In the genomic region with DNA sequence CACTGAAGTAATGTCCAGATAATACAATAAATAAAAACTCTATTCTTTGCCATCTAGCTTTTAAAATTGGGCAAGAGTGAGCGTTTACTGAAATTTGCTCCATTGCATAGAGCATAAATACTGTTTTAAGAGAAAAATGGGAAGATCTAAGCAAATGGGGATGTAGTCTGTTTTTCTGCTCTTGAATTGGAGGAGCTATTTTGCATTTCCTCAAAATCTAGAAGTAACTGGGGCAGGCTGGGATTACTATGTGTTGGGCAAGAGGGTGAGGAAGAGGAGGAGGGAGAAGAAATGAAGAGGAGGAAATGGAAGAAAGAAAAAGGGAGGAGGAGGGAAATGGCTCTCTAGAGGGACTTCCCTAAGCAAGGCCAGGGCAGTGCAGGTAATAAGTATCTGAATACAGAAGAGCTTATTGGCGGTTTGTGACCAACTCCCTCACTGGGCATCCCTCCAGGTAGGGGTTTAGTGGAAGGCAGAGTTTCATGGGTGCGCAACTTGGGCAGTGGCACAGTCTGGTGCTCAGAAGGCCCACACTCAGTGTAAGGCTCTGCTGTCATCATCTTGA, we compare ENCODE assay signal across 14 cellular contexts.
"Had no signal": no experiment of that assay in that cellular context is flagged by ENCODE, and none has a peak within 500 bp of the region (broad histone marks: within the 10 kb centered on the region; RNA-seq: fewer than 3 reads in every experiment).

No MANE protein-coding gene starts in this region.

- ATAC-seq: esophagus mucosa; gastroesophageal sphincter; heart right ventricle; natural killer cell treated with Interleukin-12 subunit alpha and Interleukin-12 subunit beta and Interleukin-15 and Interleukin-18, amount 100 ng/mL, for 72 hours; stimulated activated naive CD8-positive, alpha-beta T cell treated with anti-CD3 and anti-CD28 coated beads, Interleukin-15, amount 100 ng/mL, for 72 hours had no signal

- H3K4me3 ChIP-seq: ascending aorta, colonic mucosa, gastroesophageal sphincter, heart right ventricle, right lobe of liver had no signal

- H3K27ac ChIP-seq: ascending aorta, colonic mucosa, gastroesophageal sphincter, parathyroid adenoma, right lobe of liver had no signal

- H3K27me3 ChIP-seq: ascending aorta, colonic mucosa, right lobe of liver had no signal

- DNase-seq: activated CD4-positive, alpha-beta T cell treated with anti-CD3 and anti-CD28 coated beads, Interleukin-2, amount 50 U/mL, for 48 hours; activated gamma-delta T cell; colonic mucosa; effector CD4-positive, alpha-beta T cell; heart right ventricle; right lobe of liver; small intestine; stimulated activated CD4-positive, alpha-beta T cell treated with anti-CD3 and anti-CD28 coated beads, Interleukin-4, amount 100 ng/mL, for 1 hour; stimulated activated naive CD8-positive, alpha-beta T cell treated with anti-CD3 and anti-CD28 coated beads, Interleukin-15, amount 100 ng/mL, for 72 hours had no signal

- H3K4me1 ChIP-seq: ascending aorta, colonic mucosa, gastroesophageal sphincter, parathyroid adenoma had no signal

- H3K36me3 ChIP-seq: ascending aorta, colonic mucosa, gastroesophageal sphincter, heart right ventricle, right lobe of liver had no signal

- H3K9me3 ChIP-seq: ascending aorta, colonic mucosa, gastroesophageal sphincter, heart right ventricle, right lobe of liver had no signal
